Comparison of ENCODE assay signal across 12 cellular contexts in genomic region chr9:133657120-133657661, GRCh38. TPM values are rescaled to one million over a fixed set of nuclear protein-coding genes. Genes with fewer than 3 reads are reported as not detected.
DNase-seq lines count a peak whose midpoint lies in the region.
"Had no signal": no experiment of that assay in that cellular context is flagged by ENCODE, and none has a peak within 500 bp of the region (broad histone marks: within the 10 kb centered on the region; RNA-seq: fewer than 3 reads in every experiment).

No MANE protein-coding gene starts in this region.

- H3K79me1 ChIP-seq in mesendoderm (ENCODE audit: low read length) = no peaks in the 10 kb centered on the region

- WGBS in mesendoderm (ENCODE audit: extremely low coverage, insufficient coverage, low lambda C conversion rate) = no CpG with 5 or more reads among the region's 13 CpGs

- no peaks in the 10 kb centered on the region for H3K79me2 ChIP-seq in mesendoderm (ENCODE audit: control insufficient read depth, insufficient read depth, low read length)

- H3K18ac ChIP-seq in mesendoderm (ENCODE audit: low read length) = no peak overlapping the region

- no peak overlapping the region for H2BK120ac ChIP-seq in mesendoderm (ENCODE audit: low read depth, low read length)

- H3K9ac ChIP-seq in mesendoderm (ENCODE audit: low read length) = no peak overlapping the region

- no peak overlapping the region for H2BK15ac ChIP-seq in mesendoderm (replicated peaks; ENCODE audit: low read depth)

- no peaks in the 10 kb centered on the region for H3K4me1 ChIP-seq in mesendoderm (ENCODE audit: control insufficient read depth, low read depth, low read length)

- H3K4me3 ChIP-seq in mesendoderm (ENCODE audit: low read length) = no peak overlapping the region
- H3K4me3 ChIP-seq: right atrium auricular region had no signal

- H3K36me3 ChIP-seq in mesendoderm (ENCODE audit: control insufficient read depth, insufficient read depth, low read length) = no peaks in the 10 kb centered on the region
- H3K36me3 ChIP-seq: right atrium auricular region had no signal

- intact Hi-C loops in posterior vena cava (cut with DNase I) = no loop called here

- no peak overlapping the region for H2BK5ac ChIP-seq in mesendoderm (ENCODE audit: low read length)

- no peak overlapping the region for H3K27ac ChIP-seq in mesendoderm (ENCODE audit: low read depth, low read length)
- H3K27ac ChIP-seq: right atrium auricular region had no signal

- peak; percentile 83 for DNase-seq in COR-L47 (lab: John Stamatoyannopoulos, UW)
- peak; percentile 34 for DNase-seq in LHCN-M2 (ENCODE audit: low read depth)
- peak; percentile 59 for DNase-seq in NCI-H774 (lab: John Stamatoyannopoulos, UW)
- peak; percentile 22 for DNase-seq in kidney tubule cell (ENCODE audit: low spot score)
- DNase-seq in mesendoderm = no peak
- no peak for DNase-seq in iPS-NIHi11 (ENCODE audit: low spot score)
- no peak for DNase-seq in posterior vena cava (ENCODE audit: low spot score)
- DNase-seq: aorta, KBM-7 had no signal

- H3K56ac ChIP-seq in mesendoderm (ENCODE audit: low read length) = no peak overlapping the region

- no peak overlapping the region for H2AK5ac ChIP-seq in mesendoderm (ENCODE audit: low read length)

- H3K23ac ChIP-seq in mesendoderm (ENCODE audit: low read length) = no peak overlapping the region

- no peak overlapping the region for H4K8ac ChIP-seq in mesendoderm (ENCODE audit: low read depth, low read length)

- H3K27me3 ChIP-seq in mesendoderm (ENCODE audit: insufficient read depth, low read length, poor library complexity) = no peaks in the 10 kb centered on the region
- H3K27me3 ChIP-seq: right atrium auricular region had no signal

- no peak overlapping the region for H3K4me2 ChIP-seq in mesendoderm (ENCODE audit: low read length)

- no peak overlapping the region for H3K4ac ChIP-seq in mesendoderm (ENCODE audit: low read depth, low read length)

- H4K5ac ChIP-seq in mesendoderm (ENCODE audit: low read length) = no peak overlapping the region

RNA-seq across cellular contexts. Expression of gene DBH, which starts 21.0 kb away (rescaled TPM):
- total RNA-seq in LHCN-M2 (2014; rRNA removed) (not detected in 2 replicates), posterior vena cava (not detected)
- 1.1 TPM for polyA plus RNA-seq in LHCN-M2 (2012)
- 0.03 TPM for polyA plus RNA-seq in mesendoderm (2013, experiment 1 of 2)
- polyA plus RNA-seq in mesendoderm (2013, experiment 2 of 2) = not detected
- total RNA-seq: aorta, kidney, right atrium auricular region had no signal
- polyA plus RNA-seq: aorta, CD14-positive monocyte had no signal

RNA-seq across cellular contexts. Expression of gene FAM163B, which starts 48.0 kb away (rescaled TPM):
- total RNA-seq in LHCN-M2 (2014; rRNA removed) (not detected in 2 replicates), posterior vena cava (not detected)
- not detected for polyA plus RNA-seq in LHCN-M2 (2012)
- 0.14 TPM for polyA plus RNA-seq in mesendoderm (2013, experiment 1 of 2)
- polyA plus RNA-seq in mesendoderm (2013, experiment 2 of 2) = 0.13 TPM
- total RNA-seq: aorta had no signal
- polyA plus RNA-seq: aorta, CD14-positive monocyte had no signal

Comparison
In these comparisons a context has a peak if more than half of its experiments do, and no peak if none do; other contexts are left out.
1. DNase-seq: peak in COR-L47 (single experiment), LHCN-M2 (single experiment), NCI-H774 (single experiment) and kidney tubule cell (single experiment); none in mesendoderm (single experiment), iPS-NIHi11 (single experiment) and posterior vena cava (single experiment).